In genomic region chr1:113779542-113779941, GRCh38 we compare ENCODE assay signal across 25 cellular contexts.
"Had no signal": no experiment of that assay in that cellular context is flagged by ENCODE, and none has a peak within 500 bp of the region (broad histone marks: within the 10 kb centered on the region; RNA-seq: fewer than 3 reads in every experiment).

No MANE protein-coding gene starts in this region.

- FAIRE-seq: endothelial cell of umbilical vein, keratinocyte had no signal

- ATAC-seq: left lobe of liver; natural killer cell treated with Interleukin-12 subunit alpha and Interleukin-12 subunit beta and Interleukin-15 and Interleukin-18, amount 100 ng/mL, for 72 hours; right cardiac atrium; stimulated activated naive B cell treated with anti-CD40 and anti-IgM and Interleukin-4, amounts not matched to agents 10 μg/mL and 1 μg/mL and 100 μg/mL, for 72 hours had no signal

- H3K27me3 ChIP-seq: esophagus muscularis mucosa, sigmoid colon, tibial nerve, upper lobe of left lung, uterus had no signal

- H3K4me3 ChIP-seq: coronary artery, esophagus muscularis mucosa, lung, prostate gland, sigmoid colon, thoracic aorta, tibial nerve, upper lobe of left lung, uterus had no signal

- H3K27ac ChIP-seq: coronary artery, esophagus muscularis mucosa, prostate gland, sigmoid colon, thoracic aorta, uterus had no signal

- H3K27me3 Mint-ChIP-seq: memory B cell; natural killer cell treated with Interleukin-12 subunit alpha and Interleukin-12 subunit beta and Interleukin-15 and Interleukin-18, amount 100 ng/mL, for 72 hours; stimulated activated naive B cell treated with anti-CD40 and anti-IgM and Interleukin-4, amounts not matched to agents 10 μg/mL and 1 μg/mL and 100 μg/mL, for 72 hours; stimulated activated naive CD8-positive, alpha-beta T cell treated with anti-CD3 and anti-CD28 coated beads, Interleukin-15, Interleukin-2, amounts not matched to agents 100 ng/mL and 50 ng/mL, for 24 hours had no signal

- H3K9me3 ChIP-seq: esophagus muscularis mucosa, prostate gland, sigmoid colon, thoracic aorta, tibial nerve, upper lobe of left lung, uterus had no signal

- DNase-seq: dermis blood vessel endothelial cell; effector memory CD4-positive, alpha-beta T cell; foreskin melanocyte; hypothalamus; immature natural killer cell; nucleus accumbens; right cardiac atrium; sigmoid colon; stimulated activated CD4-positive, alpha-beta T cell treated with anti-CD3 and anti-CD28 coated beads, Interleukin-4, amount 100 ng/mL, for 4 hours; stimulated activated naive B cell treated with anti-CD40 and anti-IgM and Interleukin-4, amounts not matched to agents 10 μg/mL and 1 μg/mL and 100 μg/mL, for 72 hours; upper lobe of left lung; uterus had no signal

- H3K9me3 Mint-ChIP-seq: immature natural killer cell, neural crest cell had no signal

- H3K27ac Mint-ChIP-seq: stimulated activated naive B cell treated with anti-CD40 and anti-IgM and Interleukin-4, amounts not matched to agents 10 μg/mL and 1 μg/mL and 100 μg/mL, for 72 hours; stimulated activated naive CD8-positive, alpha-beta T cell treated with anti-CD3 and anti-CD28 coated beads, Interleukin-15, Interleukin-2, amounts not matched to agents 100 ng/mL and 50 ng/mL, for 24 hours had no signal

- H3K4me1 ChIP-seq: prostate gland had no signal

- H3K4me3 Mint-ChIP-seq: memory B cell; natural killer cell treated with Interleukin-12 subunit alpha and Interleukin-12 subunit beta and Interleukin-15 and Interleukin-18, amount 100 ng/mL, for 72 hours; neural crest cell; stimulated activated naive B cell treated with anti-CD40 and anti-IgM and Interleukin-4, amounts not matched to agents 10 μg/mL and 1 μg/mL and 100 μg/mL, for 72 hours; stimulated activated naive CD8-positive, alpha-beta T cell treated with anti-CD3 and anti-CD28 coated beads, Interleukin-15, Interleukin-2, amounts not matched to agents 100 ng/mL and 50 ng/mL, for 24 hours had no signal

- H3K36me3 ChIP-seq: prostate gland, thoracic aorta, uterus had no signal
